Comparison of ENCODE assay signal across 1 cellular context in the genomic region with DNA sequence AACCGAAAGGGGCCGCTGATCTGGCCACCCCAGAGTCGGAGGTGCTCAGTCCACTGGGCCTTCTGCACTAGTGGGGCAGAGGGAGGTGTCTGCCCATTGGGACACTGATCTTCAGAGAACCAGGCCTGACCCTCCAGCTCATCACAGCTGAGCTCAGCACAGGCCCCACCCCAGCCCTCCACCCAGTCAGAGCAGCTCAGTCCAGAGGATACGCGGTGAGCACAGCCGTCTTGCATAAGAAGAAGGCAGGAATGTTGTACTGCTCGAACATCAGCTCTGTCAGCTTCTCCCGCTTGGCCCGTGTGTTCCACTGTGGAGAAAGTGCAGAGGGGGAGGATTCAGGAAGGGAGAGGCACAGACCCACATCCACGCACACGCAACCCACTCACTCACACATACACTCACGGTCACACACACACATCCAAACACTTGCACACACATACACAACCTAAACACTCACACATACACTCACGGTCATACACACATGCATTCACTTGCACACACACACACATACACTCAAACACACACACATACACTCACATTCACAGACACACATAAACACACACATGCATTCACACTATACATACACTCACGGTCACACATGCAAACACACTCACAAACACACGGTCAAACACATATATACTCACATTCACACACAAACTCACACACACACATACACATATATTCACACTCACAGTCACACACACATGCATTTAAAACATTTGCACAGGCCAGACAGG.
A peak's percentile ranks its signal among the peaks of the same experiment; 100 is the strongest.
TF ChIP-seq lines count a peak whose summit lies in the region.

No MANE protein-coding gene starts in this region.

TF ChIP-seq in K562, 482 proteins besides CTCF, POLR2A, EP300 and RAD21 (continued from another document and continues in another):
- TF ChIP-seq ZNF384 (IDR thresholded peaks at IDR 0.05; ENCODE audit: low read depth, low read length), result no peak
- TF ChIP-seq ZNF324 (CRISPR knock-in tag; IDR thresholded peaks at IDR 0.05), result no peak
- no peak for TF ChIP-seq NCOA6 (IDR thresholded peaks at IDR 0.05)
- TF ChIP-seq HDGF (IDR thresholded peaks at IDR 0.05), result peak; percentile 68; the same call in 1 of the 2 replicates
- TF ChIP-seq ZNF133 (CRISPR knock-in tag; IDR thresholded peaks at IDR 0.05), result no peak
- no peak for TF ChIP-seq HNRNPL (IDR thresholded peaks at IDR 0.05; ENCODE audit: low read depth, low read length)
- TF ChIP-seq TSC22D4 (tag; IDR thresholded peaks at IDR 0.05), result peak; percentile 93
- no peak for TF ChIP-seq TCF15 (CRISPR knock-in tag; IDR thresholded peaks at IDR 0.05)
- TF ChIP-seq ZFX (CRISPR knock-in tag; IDR thresholded peaks at IDR 0.05), result no peak
- no peak for TF ChIP-seq ATF4 (CRISPR knock-in tag; IDR thresholded peaks at IDR 0.05)
- TF ChIP-seq, protein P1, sequence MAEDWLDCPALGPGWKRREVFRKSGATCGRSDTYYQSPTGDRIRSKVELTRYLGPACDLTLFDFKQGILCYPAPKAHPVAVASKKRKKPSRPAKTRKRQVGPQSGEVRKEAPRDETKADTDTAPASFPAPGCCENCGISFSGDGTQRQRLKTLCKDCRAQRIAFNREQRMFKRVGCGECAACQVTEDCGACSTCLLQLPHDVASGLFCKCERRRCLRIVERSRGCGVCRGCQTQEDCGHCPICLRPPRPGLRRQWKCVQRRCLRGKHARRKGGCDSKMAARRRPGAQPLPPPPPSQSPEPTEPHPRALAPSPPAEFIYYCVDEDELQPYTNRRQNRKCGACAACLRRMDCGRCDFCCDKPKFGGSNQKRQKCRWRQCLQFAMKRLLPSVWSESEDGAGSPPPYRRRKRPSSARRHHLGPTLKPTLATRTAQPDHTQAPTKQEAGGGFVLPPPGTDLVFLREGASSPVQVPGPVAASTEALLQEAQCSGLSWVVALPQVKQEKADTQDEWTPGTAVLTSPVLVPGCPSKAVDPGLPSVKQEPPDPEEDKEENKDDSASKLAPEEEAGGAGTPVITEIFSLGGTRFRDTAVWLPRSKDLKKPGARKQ (CRISPR knock-in tag; IDR thresholded peaks at IDR 0.05), result no peak
- no peak for TF ChIP-seq ZBTB33 (CRISPR knock-in tag; IDR thresholded peaks at IDR 0.05)
- TF ChIP-seq ZNF75A (CRISPR knock-in tag; IDR thresholded peaks at IDR 0.05), result no peak
- no peak for TF ChIP-seq ZNF431 (CRISPR knock-in tag; IDR thresholded peaks at IDR 0.05)
- TF ChIP-seq ZNF586 (CRISPR knock-in tag; conservative IDR thresholded peaks at IDR 0.05), result no peak
- no peak for TF ChIP-seq RERE (CRISPR knock-in tag; IDR thresholded peaks at IDR 0.05; ENCODE audit: borderline replicate concordance)
- no peak for TF ChIP-seq FOXM1 (IDR thresholded peaks at IDR 0.05; ENCODE audit: low read depth)
- no peak for TF ChIP-seq FOXM1 (CRISPR knock-in tag; IDR thresholded peaks at IDR 0.05; ENCODE audit: low read depth)
- peak; percentile 73; the same call in 1 of the 2 replicates for TF ChIP-seq OTX1 (CRISPR knock-in tag; IDR thresholded peaks at IDR 0.05)
- TF ChIP-seq HINFP (tag; conservative IDR thresholded peaks at IDR 0.05; ENCODE audit: low read depth), result no peak
- TF ChIP-seq, protein P2, sequence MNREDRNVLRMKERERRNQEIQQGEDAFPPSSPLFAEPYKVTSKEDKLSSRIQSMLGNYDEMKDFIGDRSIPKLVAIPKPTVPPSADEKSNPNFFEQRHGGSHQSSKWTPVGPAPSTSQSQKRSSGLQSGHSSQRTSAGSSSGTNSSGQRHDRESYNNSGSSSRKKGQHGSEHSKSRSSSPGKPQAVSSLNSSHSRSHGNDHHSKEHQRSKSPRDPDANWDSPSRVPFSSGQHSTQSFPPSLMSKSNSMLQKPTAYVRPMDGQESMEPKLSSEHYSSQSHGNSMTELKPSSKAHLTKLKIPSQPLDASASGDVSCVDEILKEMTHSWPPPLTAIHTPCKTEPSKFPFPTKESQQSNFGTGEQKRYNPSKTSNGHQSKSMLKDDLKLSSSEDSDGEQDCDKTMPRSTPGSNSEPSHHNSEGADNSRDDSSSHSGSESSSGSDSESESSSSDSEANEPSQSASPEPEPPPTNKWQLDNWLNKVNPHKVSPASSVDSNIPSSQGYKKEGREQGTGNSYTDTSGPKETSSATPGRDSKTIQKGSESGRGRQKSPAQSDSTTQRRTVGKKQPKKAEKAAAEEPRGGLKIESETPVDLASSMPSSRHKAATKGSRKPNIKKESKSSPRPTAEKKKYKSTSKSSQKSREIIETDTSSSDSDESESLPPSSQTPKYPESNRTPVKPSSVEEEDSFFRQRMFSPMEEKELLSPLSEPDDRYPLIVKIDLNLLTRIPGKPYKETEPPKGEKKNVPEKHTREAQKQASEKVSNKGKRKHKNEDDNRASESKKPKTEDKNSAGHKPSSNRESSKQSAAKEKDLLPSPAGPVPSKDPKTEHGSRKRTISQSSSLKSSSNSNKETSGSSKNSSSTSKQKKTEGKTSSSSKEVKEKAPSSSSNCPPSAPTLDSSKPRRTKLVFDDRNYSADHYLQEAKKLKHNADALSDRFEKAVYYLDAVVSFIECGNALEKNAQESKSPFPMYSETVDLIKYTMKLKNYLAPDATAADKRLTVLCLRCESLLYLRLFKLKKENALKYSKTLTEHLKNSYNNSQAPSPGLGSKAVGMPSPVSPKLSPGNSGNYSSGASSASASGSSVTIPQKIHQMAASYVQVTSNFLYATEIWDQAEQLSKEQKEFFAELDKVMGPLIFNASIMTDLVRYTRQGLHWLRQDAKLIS (CRISPR knock-in tag; IDR thresholded peaks at IDR 0.05), result no peak
- no peak for TF ChIP-seq SP2 (IDR thresholded peaks at IDR 0.05; ENCODE audit: extremely low read depth, low read depth, low read length, poor library complexity, severe bottlenecking)
- no peak for TF ChIP-seq CBX2 (IDR thresholded peaks at IDR 0.05; ENCODE audit: insufficient read depth, low read length, poor library complexity, severe bottlenecking)
- no peak for TF ChIP-seq BACH1 (tag; IDR thresholded peaks at IDR 0.05)
- TF ChIP-seq FOXA1 (IDR thresholded peaks at IDR 0.05; ENCODE audit: borderline replicate concordance), result no peak
- no peak for TF ChIP-seq CBFB (CRISPR knock-in tag; IDR thresholded peaks at IDR 0.05)
- no peak for TF ChIP-seq ZBTB8A (IDR thresholded peaks at IDR 0.05; ENCODE audit: partially characterized antibody)
- no peak for TF ChIP-seq ZNF764 (CRISPR knock-in tag; IDR thresholded peaks at IDR 0.05; ENCODE audit: low read depth)
- TF ChIP-seq, protein P3, sequence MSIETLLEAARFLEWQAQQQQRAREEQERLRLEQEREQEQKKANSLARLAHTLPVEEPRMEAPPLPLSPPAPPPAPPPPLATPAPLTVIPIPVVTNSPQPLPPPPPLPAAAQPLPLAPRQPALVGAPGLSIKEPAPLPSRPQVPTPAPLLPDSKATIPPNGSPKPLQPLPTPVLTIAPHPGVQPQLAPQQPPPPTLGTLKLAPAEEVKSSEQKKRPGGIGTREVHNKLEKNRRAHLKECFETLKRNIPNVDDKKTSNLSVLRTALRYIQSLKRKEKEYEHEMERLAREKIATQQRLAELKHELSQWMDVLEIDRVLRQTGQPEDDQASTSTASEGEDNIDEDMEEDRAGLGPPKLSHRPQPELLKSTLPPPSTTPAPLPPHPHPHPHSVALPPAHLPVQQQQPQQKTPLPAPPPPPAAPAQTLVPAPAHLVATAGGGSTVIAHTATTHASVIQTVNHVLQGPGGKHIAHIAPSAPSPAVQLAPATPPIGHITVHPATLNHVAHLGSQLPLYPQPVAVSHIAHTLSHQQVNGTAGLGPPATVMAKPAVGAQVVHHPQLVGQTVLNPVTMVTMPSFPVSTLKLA (conservative IDR thresholded peaks at IDR 0.05), result no peak
- no peak for TF ChIP-seq ZNF165 (CRISPR knock-in tag; IDR thresholded peaks at IDR 0.05; ENCODE audit: borderline replicate concordance)
- no peak for TF ChIP-seq KLF1 (tag; IDR thresholded peaks at IDR 0.05)
- TF ChIP-seq, protein P4, sequence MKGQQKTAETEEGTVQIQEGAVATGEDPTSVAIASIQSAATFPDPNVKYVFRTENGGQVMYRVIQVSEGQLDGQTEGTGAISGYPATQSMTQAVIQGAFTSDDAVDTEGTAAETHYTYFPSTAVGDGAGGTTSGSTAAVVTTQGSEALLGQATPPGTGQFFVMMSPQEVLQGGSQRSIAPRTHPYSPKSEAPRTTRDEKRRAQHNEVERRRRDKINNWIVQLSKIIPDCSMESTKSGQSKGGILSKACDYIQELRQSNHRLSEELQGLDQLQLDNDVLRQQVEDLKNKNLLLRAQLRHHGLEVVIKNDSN (CRISPR knock-in tag; IDR thresholded peaks at IDR 0.05), result no peak
- no peak for TF ChIP-seq E2F8 (IDR thresholded peaks at IDR 0.05; ENCODE audit: low read depth, partially characterized antibody)
- TF ChIP-seq TCF7 (IDR thresholded peaks at IDR 0.05; ENCODE audit: borderline replicate concordance), result no peak
